Comparison of ENCODE assay signal across 7 cellular contexts in genomic region chr22:23497889-23498288, GRCh38.
DNase-seq lines count a peak whose midpoint lies in the region; ATAC-seq and TF ChIP-seq lines count a peak whose summit lies in the region.
"Not testable (repeated sequence)": the region's sequence is repeated elsewhere in the genome, so short reads cannot be mapped to it uniquely, and the experiment has no call there.

No MANE protein-coding gene starts in this region.

- not testable (repeated sequence) for H3K36me3 Mint-ChIP-seq in CD4-positive, CD25-positive, alpha-beta regulatory T cell; chondrocyte (ENCODE audit: low read depth); nephron progenitor cell (ENCODE audit: low read depth)

- H3K9me3 Mint-ChIP-seq in CD4-positive, CD25-positive, alpha-beta regulatory T cell; chondrocyte (ENCODE audit: low read depth); nephron progenitor cell: not testable (repeated sequence)

- not testable (repeated sequence) for H2BK15ac ChIP-seq in mesendoderm (replicated peaks; ENCODE audit: low read depth)

- not testable (repeated sequence) for H3K18ac ChIP-seq in mesendoderm (ENCODE audit: low read length)

- intact Hi-C loops in posterior vena cava (cut with DNase I) = not testable (repeated sequence)

- not testable (repeated sequence) for H4K8ac ChIP-seq in mesendoderm (ENCODE audit: low read depth, low read length)

- H3K9me3 ChIP-seq in CD4-positive, CD25-positive, alpha-beta regulatory T cell (ENCODE audit: control insufficient read depth in 2 of 2, low read length in 2 of 2); Loucy (ENCODE audit: insufficient read depth, low read depth, low read length): not testable (repeated sequence)

- not testable (repeated sequence) for H4K5ac ChIP-seq in mesendoderm (ENCODE audit: low read length)

- not testable (repeated sequence) for H2BK120ac ChIP-seq in mesendoderm (ENCODE audit: low read depth, low read length)

- TF ChIP-seq EP300 in Ishikawa (IDR thresholded peaks at IDR 0.05; ENCODE audit: borderline replicate concordance) = not testable (repeated sequence)

- H2AK5ac ChIP-seq in mesendoderm (ENCODE audit: low read length) = not testable (repeated sequence)

- H3F3A ChIP-seq in Loucy (ENCODE audit: low read depth) = not testable (repeated sequence)

- not testable (repeated sequence) for H3K23ac ChIP-seq in mesendoderm (ENCODE audit: low read length)

- peak overlapping the region; percentile 34 for H3K56ac ChIP-seq in mesendoderm (ENCODE audit: low read length)

- not testable (repeated sequence) for H3K79me2 ChIP-seq in Loucy (ENCODE audit: insufficient read depth, low read length); mesendoderm (ENCODE audit: control insufficient read depth, insufficient read depth, low read length)

- H3K4me3 ChIP-seq in CD4-positive, CD25-positive, alpha-beta regulatory T cell (ENCODE audit: low read depth, low read length); Loucy (ENCODE audit: low read length, poor library complexity, severe bottlenecking); mesendoderm (ENCODE audit: low read length): not testable (repeated sequence)

- H3K9ac ChIP-seq in Loucy (ENCODE audit: low read depth, low read length, poor library complexity, severe bottlenecking) = peak overlapping the region; percentile 45
- not testable (repeated sequence) for H3K9ac ChIP-seq in mesendoderm (ENCODE audit: low read length)

- not testable (repeated sequence) for H3K4ac ChIP-seq in mesendoderm (ENCODE audit: low read depth, low read length)

- not testable (repeated sequence) for H3K27ac ChIP-seq in CD4-positive, CD25-positive, alpha-beta regulatory T cell (ENCODE audit: insufficient read depth, low read length, poor library complexity, severe bottlenecking); mesendoderm (ENCODE audit: low read depth, low read length)

- not testable (repeated sequence) for DNase-seq in CD4-positive, CD25-positive, alpha-beta regulatory T cell; mesendoderm; nephron progenitor cell
- peak; percentile 20 for DNase-seq in chondrocyte (ENCODE audit: low spot score)
- peak; percentile 34 for DNase-seq in posterior vena cava (ENCODE audit: low spot score)

- not testable (repeated sequence) for TF ChIP-seq RAD21 in Ishikawa (IDR thresholded peaks at IDR 0.05; ENCODE audit: low read depth)

- not testable (repeated sequence) for H3K36me3 ChIP-seq in CD4-positive, CD25-positive, alpha-beta regulatory T cell (ENCODE audit: control insufficient read depth, insufficient read depth, low read length); Loucy (ENCODE audit: insufficient read depth, low read length); mesendoderm (ENCODE audit: control insufficient read depth, insufficient read depth, low read length)

- TF ChIP-seq CTCF in Loucy (conservative IDR thresholded peaks at IDR 0.05; ENCODE audit: low read length); chondrocyte (IDR thresholded peaks at IDR 0.05); nephron progenitor cell (IDR thresholded peaks at IDR 0.05): not testable (repeated sequence)

- peak overlapping the region in 2 of 3 donors; percentile 13 to 67 for H3K27ac Mint-ChIP-seq in CD4-positive, CD25-positive, alpha-beta regulatory T cell
- not testable (repeated sequence) for H3K27ac Mint-ChIP-seq in chondrocyte (ENCODE audit: unreplicated experiment)
- peak overlapping the region; percentile 96 for H3K27ac Mint-ChIP-seq in nephron progenitor cell

- H2AFZ ChIP-seq in Loucy (ENCODE audit: low read length) = not testable (repeated sequence)

- not testable (repeated sequence) for ATAC-seq in CD4-positive, CD25-positive, alpha-beta regulatory T cell (ENCODE audit: low read depth in 2 of 2)

- H2BK5ac ChIP-seq in mesendoderm (ENCODE audit: low read length) = not testable (repeated sequence)

- H3K4me1 ChIP-seq in CD4-positive, CD25-positive, alpha-beta regulatory T cell (ENCODE audit: control insufficient read depth, insufficient read depth, low read length, poor library complexity, severe bottlenecking); mesendoderm (ENCODE audit: control insufficient read depth, low read depth, low read length): not testable (repeated sequence)
- peaks cover 34% of the 10 kb centered on the region for H3K4me1 ChIP-seq in Loucy (ENCODE audit: insufficient read depth, low read length, poor library complexity, severe bottlenecking)

- not testable (repeated sequence) for H3K27me3 Mint-ChIP-seq in CD4-positive, CD25-positive, alpha-beta regulatory T cell; nephron progenitor cell (ENCODE audit: low read depth, poor library complexity)
- H3K27me3 Mint-ChIP-seq in chondrocyte (ENCODE audit: low read depth) = peaks cover 11% of the 10 kb centered on the region

- H3K9me2 ChIP-seq in Loucy (replicated peaks; ENCODE audit: low read depth, low read length) = not testable (repeated sequence)

- H3K4me3 Mint-ChIP-seq in CD4-positive, CD25-positive, alpha-beta regulatory T cell; chondrocyte (ENCODE audit: unreplicated experiment); nephron progenitor cell: not testable (repeated sequence)

- H3K79me1 ChIP-seq in mesendoderm (ENCODE audit: low read length) = not testable (repeated sequence)

- not testable (repeated sequence) for H3K4me2 ChIP-seq in Loucy (ENCODE audit: low read depth, low read length, poor library complexity, severe bottlenecking); mesendoderm (ENCODE audit: low read length)

- not testable (repeated sequence) for H4K20me1 ChIP-seq in Loucy (ENCODE audit: insufficient read depth, low read length, poor library complexity, severe bottlenecking)

- not testable (repeated sequence) for H3K27me3 ChIP-seq in CD4-positive, CD25-positive, alpha-beta regulatory T cell (ENCODE audit: control insufficient read depth, insufficient read depth, low read length); Loucy (ENCODE audit: insufficient read depth, low read length, poor library complexity, severe bottlenecking); mesendoderm (ENCODE audit: insufficient read depth, low read length, poor library complexity)

- no CpG with 5 or more reads among the region's 6 CpGs for WGBS in mesendoderm (ENCODE audit: extremely low coverage, insufficient coverage, low lambda C conversion rate)

- H3K4me1 Mint-ChIP-seq in CD4-positive, CD25-positive, alpha-beta regulatory T cell = peaks cover 0 to 17% (median 9%) of the 10 kb centered on the region in 4 donors
- H3K4me1 Mint-ChIP-seq in chondrocyte (ENCODE audit: low read depth) = not testable (repeated sequence)
- peaks cover 63% of the 10 kb centered on the region for H3K4me1 Mint-ChIP-seq in nephron progenitor cell

TF ChIP-seq in Ishikawa, 13 proteins besides CTCF, POLR2A, EP300 and RAD21:
- peak; percentile 39; the same call in 1 of the 2 replicates for TF ChIP-seq CEBPB (IDR thresholded peaks at IDR 0.05)
